In the genomic region with DNA sequence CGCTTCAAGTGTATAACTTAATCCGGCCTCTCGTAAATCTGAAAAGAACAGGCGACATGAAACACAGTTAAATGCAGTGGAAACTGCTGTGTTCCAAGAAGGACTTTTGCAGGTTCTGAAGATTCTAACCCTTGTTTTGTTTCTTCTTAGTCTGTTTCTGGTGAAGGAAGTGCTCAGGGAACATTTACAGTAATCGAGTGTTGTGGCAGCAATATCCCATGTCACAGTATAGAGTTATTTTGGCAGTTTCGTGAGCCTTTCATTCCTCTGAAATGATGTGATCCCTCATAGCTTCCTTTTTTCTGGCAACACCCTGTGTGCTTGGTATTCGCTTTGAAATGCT, we compare ENCODE assay signal across 8 cellular contexts. TPM values are rescaled to one million over a fixed set of nuclear protein-coding genes. Genes with fewer than 3 reads are reported as not detected.
DNase-seq lines count a peak whose midpoint lies in the region; ATAC-seq and TF ChIP-seq lines count a peak whose summit lies in the region.

No MANE protein-coding gene starts in this region.

- peak overlapping the region; percentile 81 for H3K4me3 Mint-ChIP-seq in T-helper 1 cell treated with Interleukin-12 subunit alpha and Interleukin-12 subunit beta and Interleukin-4 antibody, amounts not matched to agents 30 μg/mL and 1 μg/mL, for 36 hours

- H3K27ac ChIP-seq in adrenal gland (peak overlapping the region in 4 of 5 donors; percentile 28 to 94 (median 84)), suprapubic skin (peak overlapping the region; percentile 91)

- no peak for TF ChIP-seq EP300 in suprapubic skin (IDR thresholded peaks at IDR 0.05)

- 33 to 50% (median 43%) methylated on average over 7 of the region's 7 CpGs for WGBS in adrenal gland, 4 donors
- WGBS in suprapubic skin = 12% methylated on average over 7 of the region's 7 CpGs

- TF ChIP-seq CTCF in adrenal gland (IDR thresholded peaks at IDR 0.05) = no peak
- no peak for TF ChIP-seq CTCF in suprapubic skin (IDR thresholded peaks at IDR 0.05)

- TF ChIP-seq POLR2A in adrenal gland (IDR thresholded peaks at IDR 0.05) = no peak
- TF ChIP-seq POLR2A in suprapubic skin (IDR thresholded peaks at IDR 0.05) = no peak

- no peaks in the 10 kb centered on the region for H3K36me3 ChIP-seq in adrenal gland (replicated peaks in 1 of 2)
- H3K36me3 ChIP-seq in suprapubic skin = no peaks in the 10 kb centered on the region

- no peak for ATAC-seq in HG02973 (IDR thresholded peaks at IDR 0.05; ENCODE audit: unreplicated experiment)
- ATAC-seq in GM19351 (IDR thresholded peaks at IDR 0.05; ENCODE audit: unreplicated experiment) = no peak

- H3K27me3 Mint-ChIP-seq in T-helper 1 cell treated with Interleukin-12 subunit alpha and Interleukin-12 subunit beta and Interleukin-4 antibody, amounts not matched to agents 30 μg/mL and 1 μg/mL, for 36 hours (ENCODE audit: low read depth) = peaks cover 62% of the 10 kb centered on the region

- H3K27me3 ChIP-seq in adrenal gland (no peaks in the 10 kb centered on the region), suprapubic skin (no peaks in the 10 kb centered on the region)

- peaks cover 20% of the 10 kb centered on the region for H3K4me1 Mint-ChIP-seq in T-helper 1 cell treated with Interleukin-12 subunit alpha and Interleukin-12 subunit beta and Interleukin-4 antibody, amounts not matched to agents 30 μg/mL and 1 μg/mL, for 36 hours (ENCODE audit: low read depth)

- no peak overlapping the region for H3K27ac Mint-ChIP-seq in T-helper 1 cell treated with Interleukin-12 subunit alpha and Interleukin-12 subunit beta and Interleukin-4 antibody, amounts not matched to agents 30 μg/mL and 1 μg/mL, for 36 hours

- H3K4me3 ChIP-seq in adrenal gland (peak overlapping the region in 1 of 4 donors; percentile 83), suprapubic skin (peak overlapping the region; percentile 68)

- DNase-seq in T-helper 1 cell (no peak), adrenal gland (no peak), kidney tubule cell (ENCODE audit: low spot score) (peak; percentile 61), suprapubic skin (ENCODE audit: low spot score in 2 of 2) (no peak)
- DNase-seq in activated CD4-positive, alpha-beta T cell treated with anti-CD3 and anti-CD28 coated beads, Interleukin-2, amount 50 U/mL, for 4 hours = no peak

- intact Hi-C loops in adrenal gland (cut with DNase I) = loop anchor here (5.0 to 10.0 kb wide), 3 partner anchors 97 to 149 kb away; no protein-coding TSS in a partner anchor

- H3K9me3 Mint-ChIP-seq in T-helper 1 cell treated with Interleukin-12 subunit alpha and Interleukin-12 subunit beta and Interleukin-4 antibody, amounts not matched to agents 30 μg/mL and 1 μg/mL, for 36 hours = no peaks in the 10 kb centered on the region

- H3K4me1 ChIP-seq in adrenal gland (replicated peaks in 1 of 2) (peaks cover 3 to 13% of the 10 kb centered on the region in 2 donors), suprapubic skin (peaks cover 69% of the 10 kb centered on the region)

- no peaks in the 10 kb centered on the region for H3K9me3 ChIP-seq in adrenal gland (replicated peaks in 1 of 3)
- no peaks in the 10 kb centered on the region for H3K9me3 ChIP-seq in suprapubic skin

- peaks cover 4% of the 10 kb centered on the region for H3K36me3 Mint-ChIP-seq in T-helper 1 cell treated with Interleukin-12 subunit alpha and Interleukin-12 subunit beta and Interleukin-4 antibody, amounts not matched to agents 30 μg/mL and 1 μg/mL, for 36 hours (ENCODE audit: low read depth)

RNA-seq across cellular contexts. Expression of gene CRIM1, which starts 2.7 kb away (rescaled TPM):
- 10 to 100 TPM; 19.1 to 66.3 (median 41.8) TPM for total RNA-seq in adrenal gland
- 10 to 100 TPM in 2 of 3 donors, 1 to 10 TPM in 1; 7.6 to 12.4 (median 10.8) TPM for polyA plus RNA-seq in adrenal gland
- total RNA-seq in suprapubic skin = 100 to 1,000 TPM in 2 of 4 donors, 10 to 100 TPM in 2; 72.6 to 162 (median 112) TPM
